In the genomic region with DNA sequence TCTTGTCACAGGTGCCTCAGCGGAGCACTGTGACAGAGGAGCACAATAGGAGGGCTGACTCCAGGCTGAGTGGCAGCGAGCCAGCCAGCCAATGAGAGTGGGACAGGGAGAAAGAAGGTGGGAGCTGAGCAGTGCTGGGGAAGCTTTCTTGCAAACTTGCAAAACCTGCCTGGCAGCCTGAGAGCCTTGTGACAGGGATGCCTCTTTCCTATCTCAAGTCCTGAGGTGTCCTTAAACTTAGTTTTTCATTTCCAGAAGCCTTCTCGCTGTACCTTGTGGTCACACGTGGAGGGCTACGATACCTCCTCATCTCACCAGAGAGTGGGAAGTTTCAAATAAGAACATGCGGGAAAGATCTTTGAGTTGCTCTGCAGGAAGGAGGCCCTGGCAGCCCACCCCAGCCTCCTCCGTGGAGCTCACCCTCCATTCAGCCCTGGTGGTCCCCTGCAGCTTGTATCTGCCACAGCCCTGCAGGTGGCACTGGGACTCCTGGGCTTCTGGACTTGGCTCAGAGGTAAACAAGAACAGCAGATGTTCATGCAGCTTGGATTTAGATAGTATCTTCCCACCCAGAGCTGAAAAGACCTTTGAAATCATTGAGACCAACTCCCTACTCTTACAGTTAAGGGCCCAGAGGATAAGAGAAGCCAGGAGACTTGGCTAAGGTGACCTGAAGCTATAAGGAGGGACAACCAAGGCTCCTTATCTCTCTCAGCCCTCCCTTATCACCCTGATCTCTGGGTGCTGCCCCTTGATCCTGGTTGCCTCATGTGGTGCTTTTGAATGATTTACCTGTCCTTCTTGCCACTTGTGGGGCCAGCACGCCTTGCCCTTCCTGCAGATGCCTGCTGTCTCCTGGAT, we compare ENCODE assay signal across 9 cellular contexts.
DNase-seq lines count a peak whose midpoint lies in the region; ATAC-seq and TF ChIP-seq lines count a peak whose summit lies in the region.
"Had no signal": no experiment of that assay in that cellular context is flagged by ENCODE, and none has a peak within 500 bp of the region (broad histone marks: within the 10 kb centered on the region; RNA-seq: fewer than 3 reads in every experiment).

No MANE protein-coding gene starts in this region.

- no peak overlapping the region for H3K4me3 ChIP-seq in Panc1 (ENCODE audit: low read depth in 2 of 2, low read length in 2 of 2)
- H3K4me3 ChIP-seq in iPS-18c (ENCODE audit: insufficient read depth, low read depth, low read length): 0 out of 2 replicates have a peak overlapping the region, but pooled peaks have one; percentile 0
- H3K4me3 ChIP-seq: gastrocnemius medialis had no signal

- intact Hi-C loops in Panc1 (cut with micrococcal nuclease; ENCODE audit: unreplicated experiment): no loop called here
- intact Hi-C loops in posterior vena cava (cut with DNase I): no loop called here

- POLR2A ChIA-PET in activated naive CD8-positive, alpha-beta T cell treated with anti-CD3 and anti-CD28 coated beads, Interleukin-2, amount 10 ng/mL, durations not matched to agents 7 days and 5 days (lab: Charles Lee): interaction anchor here (0.5 kb wide), 1 partner anchor 292 kb away, joined by 4 read pairs; no protein-coding TSS in a partner anchor
- POLR2A ChIA-PET in Panc1 (lab: Charles Lee): no interaction called here

- peaks cover 10% of the 10 kb centered on the region for H3K36me3 Mint-ChIP-seq in activated naive CD8-positive, alpha-beta T cell treated with anti-CD3 and anti-CD28 coated beads, Interleukin-2, amount 10 ng/mL, durations not matched to agents 7 days and 5 days
- H3K36me3 Mint-ChIP-seq in activated naive CD8-positive, alpha-beta T cell treated with anti-CD3 and anti-CD28 coated beads, Interleukin-2, amount 50 U/mL, for 24 hours (ENCODE audit: low read depth): no peaks in the 10 kb centered on the region

- no peak overlapping the region for H3K4me3 Mint-ChIP-seq in activated naive CD8-positive, alpha-beta T cell treated with anti-CD3 and anti-CD28 coated beads, Interleukin-2, amount 10 ng/mL, durations not matched to agents 7 days and 5 days
- no peak overlapping the region for H3K4me3 Mint-ChIP-seq in activated naive CD8-positive, alpha-beta T cell treated with anti-CD3 and anti-CD28 coated beads, Interleukin-2, amount 50 U/mL, for 24 hours

- DNase-seq in activated naive CD8-positive, alpha-beta T cell treated with anti-CD3 and anti-CD28 coated beads, Interleukin-2, amount 10 ng/mL, durations not matched to agents 7 days and 5 days: no peak
- no peak for DNase-seq in activated naive CD8-positive, alpha-beta T cell treated with anti-CD3 and anti-CD28 coated beads, Interleukin-2, amount 50 U/mL, for 24 hours
- DNase-seq in Panc1 (ENCODE audit: low read depth, low spot score) (no peak), ureter (ENCODE audit: low spot score) (peak; percentile 85), posterior vena cava (ENCODE audit: low spot score) (no peak)
- no peak for DNase-seq in activated CD8-positive, alpha-beta memory T cell treated with anti-CD3 and anti-CD28 coated beads, Interleukin-2, amount 50 U/mL, for 48 hours
- DNase-seq: gastrocnemius medialis had no signal

- peaks cover 3% of the 10 kb centered on the region for H3K27me3 Mint-ChIP-seq in activated naive CD8-positive, alpha-beta T cell treated with anti-CD3 and anti-CD28 coated beads, Interleukin-2, amount 10 ng/mL, durations not matched to agents 7 days and 5 days
- H3K27me3 Mint-ChIP-seq in activated naive CD8-positive, alpha-beta T cell treated with anti-CD3 and anti-CD28 coated beads, Interleukin-2, amount 50 U/mL, for 24 hours: peaks cover 2% of the 10 kb centered on the region

- H3K9me3 Mint-ChIP-seq in activated naive CD8-positive, alpha-beta T cell treated with anti-CD3 and anti-CD28 coated beads, Interleukin-2, amount 10 ng/mL, durations not matched to agents 7 days and 5 days: peaks cover 6% of the 10 kb centered on the region
- H3K9me3 Mint-ChIP-seq in activated naive CD8-positive, alpha-beta T cell treated with anti-CD3 and anti-CD28 coated beads, Interleukin-2, amount 50 U/mL, for 24 hours: peaks cover 4% of the 10 kb centered on the region

- no peak overlapping the region for H3K27ac Mint-ChIP-seq in activated naive CD8-positive, alpha-beta T cell treated with anti-CD3 and anti-CD28 coated beads, Interleukin-2, amount 10 ng/mL, durations not matched to agents 7 days and 5 days
- H3K27ac Mint-ChIP-seq in activated naive CD8-positive, alpha-beta T cell treated with anti-CD3 and anti-CD28 coated beads, Interleukin-2, amount 50 U/mL, for 24 hours: no peak overlapping the region

- CTCF ChIA-PET in Panc1 (lab: Charles Lee): no interaction called here

- peak overlapping the region; percentile 54; the same call in 1 of the 2 replicates for H3K27ac ChIP-seq in Panc1 (ENCODE audit: low read length)
- H3K27ac ChIP-seq: gastrocnemius medialis had no signal

- no TSS peak for BruUV-seq in Panc1 (replicated peaks; lab: Mats Ljungman, UMichigan)

- no peak for TF ChIP-seq CTCF in Panc1 (IDR thresholded peaks at IDR 0.05)

- no peaks in the 10 kb centered on the region for H3K36me3 ChIP-seq in Panc1 (ENCODE audit: control insufficient read depth, insufficient read depth, low read length)
- H3K36me3 ChIP-seq: gastrocnemius medialis had no signal

- H3K27me3 ChIP-seq in Panc1 (ENCODE audit: control insufficient read depth, insufficient read depth, low read length): no peaks in the 10 kb centered on the region
- H3K27me3 ChIP-seq: gastrocnemius medialis had no signal

- H3K4me1 Mint-ChIP-seq in activated naive CD8-positive, alpha-beta T cell treated with anti-CD3 and anti-CD28 coated beads, Interleukin-2, amount 10 ng/mL, durations not matched to agents 7 days and 5 days: peaks cover 23% of the 10 kb centered on the region
- peaks cover 51% of the 10 kb centered on the region for H3K4me1 Mint-ChIP-seq in activated naive CD8-positive, alpha-beta T cell treated with anti-CD3 and anti-CD28 coated beads, Interleukin-2, amount 50 U/mL, for 24 hours

- H3K4me1 ChIP-seq in Panc1 (ENCODE audit: control insufficient read depth, insufficient read depth, low read length): peaks cover 16% of the 10 kb centered on the region
- H3K4me1 ChIP-seq: gastrocnemius medialis had no signal

- no peaks in the 10 kb centered on the region for H3K9me3 ChIP-seq in Panc1 (ENCODE audit: control insufficient read depth, insufficient read depth, low read depth, low read length)
- H3K9me3 ChIP-seq in iPS-18c (ENCODE audit: control insufficient read depth, insufficient read depth, low read length): peaks cover 3% of the 10 kb centered on the region
- H3K9me3 ChIP-seq: gastrocnemius medialis had no signal

- in situ Hi-C loops in Panc1 (cut with HindIII; ENCODE audit: low pct_unique_long_range_greater_than_20kb, low sequenced_read_pairs): no loop called here

- peak; percentile 45 for ATAC-seq in activated naive CD8-positive, alpha-beta T cell treated with anti-CD3 and anti-CD28 coated beads, Interleukin-2, amount 10 ng/mL, durations not matched to agents 7 days and 5 days (ENCODE audit: low read depth)
- no peak for ATAC-seq in activated naive CD8-positive, alpha-beta T cell treated with anti-CD3 and anti-CD28 coated beads, Interleukin-2, amount 50 U/mL, for 24 hours
- ATAC-seq in Panc1 (peak; percentile 78), GM19397 (IDR thresholded peaks at IDR 0.05; ENCODE audit: unreplicated experiment) (no peak)
- ATAC-seq: gastrocnemius medialis had no signal

Comparison
In these comparisons a context has a peak if more than half of its experiments do, and no peak if none do; other contexts are left out.
1. ATAC-seq: peak in activated naive CD8-positive, alpha-beta T cell treated with anti-CD3 and anti-CD28 coated beads, Interleukin-2, amount 10 ng/mL, durations not matched to agents 7 days and 5 days (single experiment) and Panc1 (single experiment); none in activated naive CD8-positive, alpha-beta T cell treated with anti-CD3 and anti-CD28 coated beads, Interleukin-2, amount 50 U/mL, for 24 hours (single experiment) and GM19397 (single experiment).